19 cellular contexts compared by ENCODE assay signal in the genomic region with DNA sequence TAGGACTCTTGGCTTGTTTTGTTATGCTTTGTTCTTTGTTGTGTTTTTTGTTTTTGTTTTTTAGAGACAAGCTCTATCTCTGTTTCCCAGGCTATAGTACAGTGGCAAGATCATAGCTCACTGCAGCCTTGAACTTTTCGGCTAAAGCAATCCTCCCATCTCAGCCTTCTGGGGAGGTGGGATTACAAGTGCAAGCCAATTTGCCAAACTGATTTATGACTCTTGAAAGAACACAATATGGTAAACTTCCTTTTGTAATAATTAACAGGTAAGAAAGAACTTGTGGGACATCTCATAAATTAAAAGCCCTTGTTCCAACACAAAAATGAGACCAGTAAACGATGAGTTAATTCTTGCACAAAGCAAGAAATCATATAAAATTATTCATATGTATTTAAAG.
DNase-seq lines count a peak whose midpoint lies in the region; ATAC-seq and TF ChIP-seq lines count a peak whose summit lies in the region.
"Had no signal": no experiment of that assay in that cellular context is flagged by ENCODE, and none has a peak within 500 bp of the region (broad histone marks: within the 10 kb centered on the region; RNA-seq: fewer than 3 reads in every experiment).

No MANE protein-coding gene starts in this region.

- DNase-seq in NCI-H82 (lab: John Stamatoyannopoulos, UW) (peak; percentile 71), WTC11 (ENCODE audit: low spot score) (no peak), left kidney (ENCODE audit: low read depth, low spot score) (peak; percentile 59), GF-D8 (lab: John Stamatoyannopoulos, UW) (no peak), HEK293T (ENCODE audit: extremely low spot score) (no peak)
- no peak for DNase-seq in stimulated activated naive CD8-positive, alpha-beta T cell treated with anti-CD3 and anti-CD28 coated beads, Interleukin-15, amount 100 ng/mL, for 72 hours
- DNase-seq: C1 segment of cervical spinal cord; Caco-2; CD4-positive, CD25-positive, alpha-beta regulatory T cell; CD8-positive, alpha-beta T cell; DMS153; DND-41; GOT3 had no signal

- ATAC-seq in WTC11 (no peak), GM19035 (IDR thresholded peaks at IDR 0.05; ENCODE audit: unreplicated experiment) (no peak)
- ATAC-seq in stimulated activated naive CD8-positive, alpha-beta T cell treated with anti-CD3 and anti-CD28 coated beads, Interleukin-15, amount 100 ng/mL, for 72 hours: no peak
- ATAC-seq: CD8-positive, alpha-beta T cell had no signal

- H3K27ac ChIP-seq in BLaER1: peak overlapping the region; percentile 86
- H3K27ac ChIP-seq: 22Rv1 had no signal

- no peak overlapping the region for H3K4me3 ChIP-seq in BLaER1
- H3K4me3 ChIP-seq: GM12878, HAP-1 had no signal

- no peak for TF ChIP-seq CTCF in WTC11 (IDR thresholded peaks at IDR 0.05)

- no peak overlapping the region for H3K9ac ChIP-seq in BLaER1

- H3K36me3 ChIP-seq in BLaER1: peaks cover 5% of the 10 kb centered on the region; the same call in 1 of the 2 replicates
- H3K36me3 ChIP-seq: HAP-1 had no signal

- H3K36me3 Mint-ChIP-seq in WTC11: no peaks in the 10 kb centered on the region
- H3K36me3 Mint-ChIP-seq: CD4-positive, CD25-positive, alpha-beta regulatory T cell; CD8-positive, alpha-beta T cell had no signal

- POLR2A ChIA-PET in WTC11 (lab: Charles Lee): no interaction called here
- POLR2A ChIA-PET in HEK293T (lab: Yijun Ruan, JAX): no interaction called here

- peaks cover 17% of the 10 kb centered on the region for H3K9me3 ChIP-seq in BLaER1
- H3K9me3 ChIP-seq: Caco-2, HAP-1 had no signal

- no peaks in the 10 kb centered on the region for H3K9me3 Mint-ChIP-seq in WTC11
- H3K9me3 Mint-ChIP-seq in stimulated activated naive CD8-positive, alpha-beta T cell treated with anti-CD3 and anti-CD28 coated beads, Interleukin-15, amount 100 ng/mL, for 72 hours: no peaks in the 10 kb centered on the region
- H3K9me3 Mint-ChIP-seq: CD8-positive, alpha-beta T cell had no signal

- H3K27me3 Mint-ChIP-seq in WTC11 (ENCODE audit: low read depth): no peaks in the 10 kb centered on the region
- H3K27me3 Mint-ChIP-seq in stimulated activated naive CD8-positive, alpha-beta T cell treated with anti-CD3 and anti-CD28 coated beads, Interleukin-15, amount 100 ng/mL, for 72 hours: no peaks in the 10 kb centered on the region
- H3K27me3 Mint-ChIP-seq: B cell had no signal

- H4K20me1 ChIP-seq in BLaER1: no peaks in the 10 kb centered on the region

- peaks cover 51% of the 10 kb centered on the region for H3K4me1 Mint-ChIP-seq in WTC11
- no peaks in the 10 kb centered on the region for H3K4me1 Mint-ChIP-seq in stimulated activated naive CD8-positive, alpha-beta T cell treated with anti-CD3 and anti-CD28 coated beads, Interleukin-15, amount 100 ng/mL, for 72 hours
- H3K4me1 Mint-ChIP-seq: B cell; CD4-positive, CD25-positive, alpha-beta regulatory T cell had no signal

- H3K4me1 ChIP-seq in BLaER1: peaks cover 97% of the 10 kb centered on the region
- H3K4me1 ChIP-seq: Caco-2 had no signal

- peak overlapping the region; percentile 85 for H3K4me2 ChIP-seq in BLaER1

- no peak overlapping the region for H3K4me3 Mint-ChIP-seq in WTC11
- H3K4me3 Mint-ChIP-seq in stimulated activated naive CD8-positive, alpha-beta T cell treated with anti-CD3 and anti-CD28 coated beads, Interleukin-15, amount 100 ng/mL, for 72 hours: no peak overlapping the region
- H3K4me3 Mint-ChIP-seq: B cell; CD4-positive, CD25-positive, alpha-beta regulatory T cell; CD8-positive, alpha-beta T cell had no signal

- H3K27me3 ChIP-seq in BLaER1: no peaks in the 10 kb centered on the region

- 0 out of 2 replicates have a peak overlapping the region, but pooled peaks have one; percentile 8 for H3K27ac Mint-ChIP-seq in WTC11
- H3K27ac Mint-ChIP-seq in stimulated activated naive CD8-positive, alpha-beta T cell treated with anti-CD3 and anti-CD28 coated beads, Interleukin-15, amount 100 ng/mL, for 72 hours: no peak overlapping the region
- H3K27ac Mint-ChIP-seq: B cell; CD4-positive, CD25-positive, alpha-beta regulatory T cell; CD8-positive, alpha-beta T cell had no signal

- CTCF ChIA-PET in WTC11 (lab: Charles Lee): interaction anchor here (1.4 to 2.6 kb wide), 3 partner anchors 13 to 123 kb away, joined by 3 to 5 read pairs (median 3); no protein-coding TSS in a partner anchor
- CTCF ChIA-PET in HEK293T (lab: Yijun Ruan, JAX): interaction anchor here (0.6 kb wide), 1 partner anchor 593 kb away, joined by 3 read pairs; no protein-coding TSS in a partner anchor

TF ChIP-seq in WTC11, 78 proteins besides CTCF, POLR2A, EP300 and RAD21 (continues in another document):
- TF ChIP-seq, protein P1, sequence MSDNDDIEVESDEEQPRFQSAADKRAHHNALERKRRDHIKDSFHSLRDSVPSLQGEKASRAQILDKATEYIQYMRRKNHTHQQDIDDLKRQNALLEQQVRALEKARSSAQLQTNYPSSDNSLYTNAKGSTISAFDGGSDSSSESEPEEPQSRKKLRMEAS (CRISPR knock-in tag; IDR thresholded peaks at IDR 0.05): no peak
- TF ChIP-seq MXD4 (CRISPR knock-in tag; IDR thresholded peaks at IDR 0.05; ENCODE audit: borderline replicate concordance) (no peak), ZNF121 (CRISPR knock-in tag; IDR thresholded peaks at IDR 0.05) (no peak), MYBL2 (CRISPR knock-in tag; IDR thresholded peaks at IDR 0.05) (no peak), NFATC4 (CRISPR knock-in tag; IDR thresholded peaks at IDR 0.05) (no peak), ZNF317 (CRISPR knock-in tag; IDR thresholded peaks at IDR 0.05; ENCODE audit: borderline replicate concordance, low read depth) (no peak), NR2C2 (CRISPR knock-in tag; IDR thresholded peaks at IDR 0.05) (no peak), SP1 (CRISPR knock-in tag; conservative IDR thresholded peaks at IDR 0.05) (no peak), NFYB (CRISPR knock-in tag; conservative IDR thresholded peaks at IDR 0.05; ENCODE audit: low read depth) (no peak)
- TF ChIP-seq, protein P2, sequence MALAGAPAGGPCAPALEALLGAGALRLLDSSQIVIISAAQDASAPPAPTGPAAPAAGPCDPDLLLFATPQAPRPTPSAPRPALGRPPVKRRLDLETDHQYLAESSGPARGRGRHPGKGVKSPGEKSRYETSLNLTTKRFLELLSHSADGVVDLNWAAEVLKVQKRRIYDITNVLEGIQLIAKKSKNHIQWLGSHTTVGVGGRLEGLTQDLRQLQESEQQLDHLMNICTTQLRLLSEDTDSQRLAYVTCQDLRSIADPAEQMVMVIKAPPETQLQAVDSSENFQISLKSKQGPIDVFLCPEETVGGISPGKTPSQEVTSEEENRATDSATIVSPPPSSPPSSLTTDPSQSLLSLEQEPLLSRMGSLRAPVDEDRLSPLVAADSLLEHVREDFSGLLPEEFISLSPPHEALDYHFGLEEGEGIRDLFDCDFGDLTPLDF (CRISPR knock-in tag; IDR thresholded peaks at IDR 0.05): no peak
- TF ChIP-seq, protein P3, sequence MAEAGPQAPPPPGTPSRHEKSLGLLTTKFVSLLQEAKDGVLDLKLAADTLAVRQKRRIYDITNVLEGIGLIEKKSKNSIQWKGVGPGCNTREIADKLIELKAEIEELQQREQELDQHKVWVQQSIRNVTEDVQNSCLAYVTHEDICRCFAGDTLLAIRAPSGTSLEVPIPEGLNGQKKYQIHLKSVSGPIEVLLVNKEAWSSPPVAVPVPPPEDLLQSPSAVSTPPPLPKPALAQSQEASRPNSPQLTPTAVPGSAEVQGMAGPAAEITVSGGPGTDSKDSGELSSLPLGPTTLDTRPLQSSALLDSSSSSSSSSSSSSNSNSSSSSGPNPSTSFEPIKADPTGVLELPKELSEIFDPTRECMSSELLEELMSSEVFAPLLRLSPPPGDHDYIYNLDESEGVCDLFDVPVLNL (CRISPR knock-in tag; IDR thresholded peaks at IDR 0.05; ENCODE audit: borderline replicate concordance, low read depth): no peak

TF ChIP-seq in HEK293T, 16 proteins besides CTCF, POLR2A, EP300 and RAD21:
- no peak for TF ChIP-seq LEF1 (IDR thresholded peaks at IDR 0.05; ENCODE audit: borderline replicate concordance)
- no peak for TF ChIP-seq HDGF (IDR thresholded peaks at IDR 0.05; ENCODE audit: borderline replicate concordance)
- TF ChIP-seq ZNF384 (IDR thresholded peaks at IDR 0.05): no peak
- no peak for TF ChIP-seq L3MBTL2 (conservative IDR thresholded peaks at IDR 0.05)
- no peak for TF ChIP-seq FOXA1 (IDR thresholded peaks at IDR 0.05)
- no peak for TF ChIP-seq SP1 (IDR thresholded peaks at IDR 0.05)
- no peak for TF ChIP-seq BHLHE40 (IDR thresholded peaks at IDR 0.05; ENCODE audit: borderline replicate concordance)
- no peak for TF ChIP-seq CTBP1 (IDR thresholded peaks at IDR 0.05; ENCODE audit: borderline replicate concordance)
- no peak for TF ChIP-seq FOXK2 (IDR thresholded peaks at IDR 0.05)
- no peak for TF ChIP-seq ARNT (IDR thresholded peaks at IDR 0.05)
- no peak for TF ChIP-seq FOXM1 (IDR thresholded peaks at IDR 0.05; ENCODE audit: borderline replicate concordance)

Comparison
In these comparisons a context has a peak if more than half of its experiments do, and no peak if none do; other contexts are left out.
1. DNase-seq: peak in NCI-H82 (single experiment) and left kidney (single experiment); none in WTC11 (single experiment), GF-D8 (single experiment), HEK293T (single experiment) and stimulated activated naive CD8-positive, alpha-beta T cell treated with anti-CD3 and anti-CD28 coated beads, Interleukin-15, amount 100 ng/mL, for 72 hours (0 of 2).